Comparison of ENCODE assay signal across 8 cellular contexts in the genomic region with DNA sequence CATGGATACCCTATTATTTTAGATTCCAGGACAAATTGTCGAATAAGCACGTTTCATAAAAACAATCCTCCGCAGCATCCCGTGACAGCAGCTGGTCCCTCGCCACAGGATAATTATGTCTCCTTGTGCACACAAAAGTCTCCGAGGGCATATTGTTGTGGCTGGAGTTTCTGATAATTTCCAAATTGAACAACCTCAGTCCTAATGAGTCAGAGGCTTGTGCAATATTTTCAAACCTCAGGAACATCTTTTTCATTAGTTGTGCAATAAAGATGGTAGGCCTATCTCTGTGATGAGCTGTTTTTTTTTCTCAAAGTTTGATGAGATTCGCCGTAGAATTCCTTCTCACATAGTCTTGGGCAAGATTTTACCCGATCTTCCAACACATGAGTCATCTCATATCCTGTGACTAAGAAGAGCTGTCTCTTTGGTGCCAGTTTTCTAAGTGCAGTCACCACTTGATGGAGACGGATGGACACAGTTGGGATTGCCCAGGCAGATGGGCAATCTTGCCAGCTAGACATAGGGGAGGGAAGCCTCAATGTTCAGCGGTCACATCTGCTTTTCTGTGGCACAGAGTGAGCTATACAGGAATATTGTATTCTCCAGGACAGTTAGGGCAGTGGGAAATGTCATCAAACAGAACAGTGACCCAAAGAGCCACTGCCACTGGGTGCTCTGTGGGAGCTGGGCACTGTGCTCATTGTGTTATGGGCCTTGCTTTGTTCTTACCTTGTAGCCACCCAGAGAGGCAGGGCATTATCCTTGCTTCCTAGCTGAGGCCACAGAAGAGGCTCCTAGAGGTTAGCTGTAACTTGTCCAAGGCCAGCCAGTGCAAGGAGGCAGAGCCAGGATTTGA. TPM values are rescaled to one million over a fixed set of nuclear protein-coding genes. Genes with fewer than 3 reads are reported as not detected.
A peak's percentile ranks its signal among the peaks of the same experiment; 100 is the strongest.
DNase-seq lines count a peak whose midpoint lies in the region; ATAC-seq and TF ChIP-seq lines count a peak whose summit lies in the region.

No MANE protein-coding gene starts in this region.

- intact Hi-C loops in dorsolateral prefrontal cortex (cut with DNase I), result loop anchor here (5.0 to 10.0 kb wide), 2 partner anchors 93 to 96 kb away; a partner anchor contains a TSS

- DNase-seq in AG08395 (ENCODE audit: low spot score) (peak; percentile 95), NCI-H446 (lab: John Stamatoyannopoulos, UW) (peak; percentile 22 to 60), dorsolateral prefrontal cortex (no peak), mesenteric fat pad (ENCODE audit: low spot score) (peak; percentile 60), NCI-H187 (lab: John Stamatoyannopoulos, UW) (no peak), NCI-H1694 (lab: John Stamatoyannopoulos, UW) (no peak)

- H3K27me3 ChIP-seq in dorsolateral prefrontal cortex, result no peaks in the 10 kb centered on the region

- no peak for ATAC-seq in GM19023 (IDR thresholded peaks at IDR 0.05; ENCODE audit: unreplicated experiment)
- no peak for ATAC-seq in HG02678 (IDR thresholded peaks at IDR 0.05; ENCODE audit: unreplicated experiment)

- H3K27ac ChIP-seq in dorsolateral prefrontal cortex, result peak overlapping the region in 58 of 59 donors; percentile 3 to 95 (median 72)

- peak overlapping the region in 11 of 59 donors; percentile 2 to 27 (median 7) for H3K4me3 ChIP-seq in dorsolateral prefrontal cortex

- peak in 26 of 56 donors; percentile 6 to 44 (median 24) for TF ChIP-seq CTCF in dorsolateral prefrontal cortex (IDR thresholded peaks at IDR 0.05 in 54 of 56, conservative IDR thresholded peaks at IDR 0.05 in 2 of 56; ENCODE audit: low read depth in 1 of 56, partially characterized antibody in 56 of 56)

RNA-seq across cellular contexts. Expression of a gene that starts 7.8 kb away (rescaled TPM):
- 100 to 1,000 TPM; 154 to 492 (median 263) TPM for total RNA-seq in dorsolateral prefrontal cortex
- total RNA-seq in mesenteric fat pad, result 191 TPM

RNA-seq across cellular contexts. Expression of a gene that starts 14.7 kb away (rescaled TPM):
- 1 to 10 TPM in 1 of 120 experiments, under 1 TPM in 8, not detected in 111; 0.63 to 2.1 (median 0.83) TPM for total RNA-seq in dorsolateral prefrontal cortex
- 0.42 TPM for total RNA-seq in mesenteric fat pad

Comparison
In these comparisons a context has a peak if more than half of its experiments do, and no peak if none do; other contexts are left out.
1. DNase-seq: peak in AG08395 (single experiment), NCI-H446 (2 of 2) and mesenteric fat pad (single experiment); none in dorsolateral prefrontal cortex (0 of 10), NCI-H187 (0 of 2) and NCI-H1694 (single experiment).